1 cellular context compared by ENCODE assay signal in genomic region chr2:113476688-113477368, GRCh38. TPM values are rescaled to one million over a fixed set of nuclear protein-coding genes. Genes with fewer than 3 reads are reported as not detected.
"Had no signal": no experiment of that assay in that cellular context is flagged by ENCODE, and none has a peak within 500 bp of the region (broad histone marks: within the 10 kb centered on the region; RNA-seq: fewer than 3 reads in every experiment).

No MANE protein-coding gene starts in this region.

RNA-seq across cellular contexts. Expression of gene FOXD4L1, which starts 21.6 kb away (rescaled TPM):
- total RNA-seq: SK-MEL-5 had no signal
